16 cellular contexts compared by ENCODE assay signal in genomic region chr12:52152905-52153317, GRCh38. TPM values are rescaled to one million over a fixed set of nuclear protein-coding genes. Genes with fewer than 3 reads are reported as not detected.
A peak's percentile ranks its signal among the peaks of the same experiment; 100 is the strongest.
DNase-seq lines count a peak whose midpoint lies in the region; ATAC-seq, FAIRE-seq and TF ChIP-seq lines count a peak whose summit lies in the region.
"Had no signal": no experiment of that assay in that cellular context is flagged by ENCODE, and none has a peak within 500 bp of the region (broad histone marks: within the 10 kb centered on the region; RNA-seq: fewer than 3 reads in every experiment).

No MANE protein-coding gene starts in this region.

- H3K4ac ChIP-seq in mesendoderm (ENCODE audit: low read depth, low read length) = no peak overlapping the region

- H2BK15ac ChIP-seq in mesendoderm (replicated peaks; ENCODE audit: low read depth) = no peak overlapping the region

- CTCF ChIA-PET in K562 (lab: Yijun Ruan, JAX; ENCODE audit: low intra/inter-chr PET ratio) = no interaction called here

- H3K9ac ChIP-seq in K562 (ENCODE audit: insufficient read depth in 1 of 2, low read depth in 2 of 2, low read length in 2 of 2) (no peak overlapping the region), mesendoderm (ENCODE audit: low read length) (no peak overlapping the region)

- H3K23ac ChIP-seq in mesendoderm (ENCODE audit: low read length) = no peak overlapping the region

- 0 out of 2 replicates have a peak, but pooled peaks cover 6% of the 10 kb centered on the region for H4K20me1 ChIP-seq in K562 (replicated peaks; ENCODE audit: control insufficient read depth, insufficient read depth, low read length)

- H3K18ac ChIP-seq in mesendoderm (ENCODE audit: low read length) = no peak overlapping the region

- H3K4me1 ChIP-seq in right atrium auricular region = peaks cover 0 to 45% of the 10 kb centered on the region in 2 donors
- H3K4me1 ChIP-seq in K562 (replicated peaks in 1 of 2; ENCODE audit: control insufficient read depth in 2 of 2, insufficient read depth in 2 of 2, low read length in 2 of 2) = peaks cover 4 to 21% of the 10 kb centered on the region in 2 experiments; a peak in 4 of 5 replicates
- no peaks in the 10 kb centered on the region for H3K4me1 ChIP-seq in mesendoderm (ENCODE audit: control insufficient read depth, low read depth, low read length)
- H3K4me1 ChIP-seq in vagina = peaks cover 68% of the 10 kb centered on the region

- WGBS in K562 (ENCODE audit: insufficient coverage, low coverage, missing lambda C conversion rate) = 18% methylated on average over 5 of the region's 5 CpGs
- no CpG with 5 or more reads among the region's 5 CpGs for WGBS in mesendoderm (ENCODE audit: extremely low coverage, insufficient coverage, low lambda C conversion rate)

- FAIRE-seq in K562 (lab: Jason Lieb, UNC) = no peak
- FAIRE-seq: D721Med, islet of Langerhans had no signal

- TF ChIP-seq CTCF in right atrium auricular region (IDR thresholded peaks at IDR 0.05) (no peak), K562 (IDR thresholded peaks at IDR 0.05 in 2 of 3, conservative IDR thresholded peaks at IDR 0.05 in 1 of 3; ENCODE audit: insufficient read depth in 2 of 3, low read depth in 1 of 3, low read length in 3 of 3) (no peak), vagina (IDR thresholded peaks at IDR 0.05) (no peak)

- no peak for DNase-seq in right atrium auricular region (ENCODE audit: low spot score)
- no peak for DNase-seq in cardiac septum (ENCODE audit: low spot score)
- no peak for DNase-seq in K562 (ENCODE audit: extremely low read depth in 1 of 4, low spot score in 3 of 4)
- DNase-seq in mesendoderm = no peak
- DNase-seq in vagina (ENCODE audit: extremely low spot score in 2 of 2) = no peak
- DNase-seq: central memory CD4-positive, alpha-beta T cell; MM.1S; NCI-H2029 treated with DMSO at 0.1 percent for 48 hours had no signal

- H4K5ac ChIP-seq in mesendoderm (ENCODE audit: low read length) = no peak overlapping the region

- TF ChIP-seq POLR2A in K562 (conservative IDR thresholded peaks at IDR 0.05) = no peak
- TF ChIP-seq POLR2A in vagina (IDR thresholded peaks at IDR 0.05) = no peak

- H3K36me3 ChIP-seq in right atrium auricular region (no peaks in the 10 kb centered on the region), K562 (ENCODE audit: control insufficient read depth, insufficient read depth, low read length) (no peaks in the 10 kb centered on the region), mesendoderm (ENCODE audit: control insufficient read depth, insufficient read depth, low read length) (no peaks in the 10 kb centered on the region), vagina (no peaks in the 10 kb centered on the region)

- no peaks in the 10 kb centered on the region for H3K27me3 ChIP-seq in right atrium auricular region
- peaks cover 0 to 5% of the 10 kb centered on the region in 2 experiments; a peak in 1 of 5 replicates for H3K27me3 ChIP-seq in K562 (ENCODE audit: control insufficient read depth in 2 of 2, insufficient read depth in 2 of 2, low read length in 2 of 2)
- H3K27me3 ChIP-seq in mesendoderm (ENCODE audit: insufficient read depth, low read length, poor library complexity) = no peaks in the 10 kb centered on the region
- H3K27me3 ChIP-seq in vagina = no peaks in the 10 kb centered on the region

- no peak overlapping the region for H2BK120ac ChIP-seq in mesendoderm (ENCODE audit: low read depth, low read length)

- BruUV-seq in K562 (replicated peaks; lab: Mats Ljungman, UMichigan) = no TSS peak

- H3K4me2 ChIP-seq in K562 (ENCODE audit: insufficient read depth, low read length) = no peak overlapping the region
- no peak overlapping the region for H3K4me2 ChIP-seq in mesendoderm (ENCODE audit: low read length)

- no peak overlapping the region for H3K4me3 ChIP-seq in right atrium auricular region
- no peak overlapping the region for H3K4me3 ChIP-seq in K562
- no peak overlapping the region for H3K4me3 ChIP-seq in mesendoderm (ENCODE audit: low read length)
- H3K4me3 ChIP-seq in vagina = no peak overlapping the region
- H3K4me3 ChIP-seq: mucosa of descending colon had no signal

- POLR2A ChIA-PET in K562 (lab: Yijun Ruan, JAX) = interaction anchor here (0.7 to 1.2 kb wide), 2 partner anchors 727 to 1745 kb away, joined by 3 to 4 read pairs; no protein-coding TSS in a partner anchor

- no peaks in the 10 kb centered on the region for H3K79me1 ChIP-seq in mesendoderm (ENCODE audit: low read length)

- TF ChIP-seq EP300 in K562 (IDR thresholded peaks at IDR 0.05; ENCODE audit: low read length) = no peak

- no peak overlapping the region for H4K8ac ChIP-seq in mesendoderm (ENCODE audit: low read depth, low read length)

- intact Hi-C loops in cardiac septum (cut with DNase I) (loop anchor here (5.0 to 10.0 kb wide), 3 partner anchors 354 to 829 kb away; no protein-coding TSS in a partner anchor), K562 (cut with micrococcal nuclease) (loop anchor here (10.0 kb wide), 2 partner anchors 212 to 432 kb away; partner anchors contain the start of gene KRT85), vagina (cut with DNase I) (no loop called here)

- in situ Hi-C loops in K562 (cut with MboI) = no loop called here

- no peak overlapping the region for H2BK5ac ChIP-seq in mesendoderm (ENCODE audit: low read length)

- H3K56ac ChIP-seq in mesendoderm (ENCODE audit: low read length) = peak overlapping the region; percentile 80

- H2AK5ac ChIP-seq in mesendoderm (ENCODE audit: low read length) = no peak overlapping the region

- ATAC-seq in K562 (no peak), GM18498 (IDR thresholded peaks at IDR 0.05; ENCODE audit: unreplicated experiment) (no peak), GM21390 (IDR thresholded peaks at IDR 0.05; ENCODE audit: unreplicated experiment) (no peak), HG02981 (IDR thresholded peaks at IDR 0.05; ENCODE audit: unreplicated experiment) (no peak)

- H2AFZ ChIP-seq in K562 (ENCODE audit: low read depth, low read length) = no peak overlapping the region

- TF ChIP-seq RAD21 in K562 (CRISPR knock-in tag; conservative IDR thresholded peaks at IDR 0.05 in 1 of 2, IDR thresholded peaks at IDR 0.05 in 1 of 2) = no peak

- H3K9me3 ChIP-seq in right atrium auricular region = no peaks in the 10 kb centered on the region
- no peaks in the 10 kb centered on the region for H3K9me3 ChIP-seq in K562 (replicated peaks; ENCODE audit: control insufficient read depth, insufficient read depth, low read depth, low read length)
- no peaks in the 10 kb centered on the region for H3K9me3 ChIP-seq in vagina
- H3K9me3 ChIP-seq: mucosa of descending colon had no signal

- no peaks in the 10 kb centered on the region for H3K79me2 ChIP-seq in K562 (ENCODE audit: control insufficient read depth, insufficient read depth, low read length)
- no peaks in the 10 kb centered on the region for H3K79me2 ChIP-seq in mesendoderm (ENCODE audit: control insufficient read depth, insufficient read depth, low read length)

- H3K27ac ChIP-seq in right atrium auricular region (peak overlapping the region; percentile 19 to 58), K562 (ENCODE audit: extremely low read depth, low read depth, low read length) (no peak overlapping the region), mesendoderm (ENCODE audit: low read depth, low read length) (no peak overlapping the region), vagina (peak overlapping the region; percentile 98)

- no peaks in the 10 kb centered on the region for H3K9me1 ChIP-seq in K562 (ENCODE audit: control insufficient read depth, insufficient read depth, low read length)

TF ChIP-seq in K562, 482 proteins besides CTCF, POLR2A, EP300 and RAD21 (continues in another document):
- TF ChIP-seq MAX (CRISPR knock-in tag; IDR thresholded peaks at IDR 0.05) (0 out of 2 replicates have a peak, but pooled peaks have one; percentile 30), FIP1L1 (IDR thresholded peaks at IDR 0.05; ENCODE audit: low read depth, low read length, poor library complexity, severe bottlenecking) (no peak), ZC3H8 (IDR thresholded peaks at IDR 0.05) (no peak), ARID3A (IDR thresholded peaks at IDR 0.05; ENCODE audit: borderline replicate concordance, low read depth, low read length) (no peak), RBFOX2 (IDR thresholded peaks at IDR 0.05; ENCODE audit: low read depth, low read length) (no peak)

RNA-seq across cellular contexts. Expression of gene KRT80, which starts 38.9 kb away (rescaled TPM):
- total RNA-seq in right atrium auricular region (1 to 10 TPM in 1 of 2 donors, under 1 TPM in 1; 0.30 to 1.5 TPM), cardiac septum (1.2 TPM), K562 (2014; rRNA removed) (not detected in 2 replicates), K562 (2014; rRNA removed; fragmentation: Illumina TruSeq; extraction: Trizol) (not detected in 2 replicates), K562 (2015; rRNA removed; fragmentation: Illumina TruSeq; extraction: Trizol) (not detected in 2 replicates), K562 (2021) (not detected in 2 replicates), vagina (7.9 TPM)
- not detected in 2 replicates for total RNA-seq in K562 (2011; cell fraction: chromatin; rRNA removed; ENCODE audit: low replicate concordance)
- total RNA-seq in K562 (2011; cell fraction: nucleolus; rRNA removed) = not detected in 2 replicates
- not detected in 2 replicates for total RNA-seq in K562 (2011; cell fraction: nucleoplasm; rRNA removed)
- polyA plus RNA-seq in K562 (2011; rRNA removed) (not detected in 2 replicates), K562 (2014; fragmentation: Illumina TruSeq; extraction: Trizol) (not detected in 2 replicates), K562 (2014; fragmentation: Nextera tagmentation; extraction: Ambion mirVana) (not detected), K562 (2014; rRNA removed) (not detected in 2 replicates)
- polyA plus RNA-seq in K562 (2011; cell fraction: cytosol; rRNA removed) = not detected in 2 replicates
- not detected in 2 replicates for polyA plus RNA-seq in K562 (2011; cell fraction: nucleus; rRNA removed)
- polyA plus RNA-seq in K562 (2012) = not detected in 2 replicates
- not detected in 2 replicates for polyA minus RNA-seq in K562 (2011; rRNA and poly(A)+ RNA removed)
- 0.29 and 1.0 TPM in 2 replicates for polyA minus RNA-seq in K562 (2011; cell fraction: cytosol; rRNA and poly(A)+ RNA removed)
- 0.13 TPM in 1 of 2 replicates, not detected in the other for polyA minus RNA-seq in K562 (2011; cell fraction: nucleus; rRNA and poly(A)+ RNA removed)
- polyA plus RNA-seq in mesendoderm (2013, experiment 1 of 2) = 0.21 TPM
- polyA plus RNA-seq in mesendoderm (2013, experiment 2 of 2) = 0.24 TPM
- total RNA-seq: activated naive CD4-positive, alpha-beta T cell treated with anti-CD3 and anti-CD28 coated beads, Interleukin-2, amount 50 U/mL, for 72 hours; T-helper 1 cell treated with Interleukin-12 subunit alpha and Interleukin-12 subunit beta and Interleukin-4 antibody, amounts not matched to agents 30 ng/mL and 1 ng/mL, for 36 hours had no signal

Comparison
In these comparisons a context has a peak if more than half of its experiments do, and no peak if none do; other contexts are left out.
1. H3K27ac ChIP-seq: peak in right atrium auricular region (2 of 2) and vagina (single experiment); none in K562 (single experiment) and mesendoderm (single experiment).